Comparison of ENCODE assay signal across 22 cellular contexts in genomic region chr16:4746215-4746614, GRCh38. TPM values are rescaled to one million over a fixed set of nuclear protein-coding genes. Genes with fewer than 3 reads are reported as not detected.
A peak's percentile ranks its signal among the peaks of the same experiment; 100 is the strongest.
DNase-seq lines count a peak whose midpoint lies in the region; ATAC-seq and TF ChIP-seq lines count a peak whose summit lies in the region.
"Had no signal": no experiment of that assay in that cellular context is flagged by ENCODE, and none has a peak within 500 bp of the region (broad histone marks: within the 10 kb centered on the region; RNA-seq: fewer than 3 reads in every experiment).

No MANE protein-coding gene starts in this region.

- no peaks in the 10 kb centered on the region for H3K9me3 ChIP-seq in SK-N-SH
- no peaks in the 10 kb centered on the region for H3K9me3 ChIP-seq in psoas muscle
- H3K9me3 ChIP-seq: Caco-2, SJCRH30 had no signal

- no peak for ATAC-seq in activated naive CD8-positive, alpha-beta T cell treated with anti-CD3 and anti-CD28 coated beads, Interleukin-2, amount 50 U/mL, for 24 hours
- ATAC-seq in psoas muscle, result peak; percentile 17 to 55 (median 40)
- no peak for ATAC-seq in HG02571 (IDR thresholded peaks at IDR 0.05; ENCODE audit: unreplicated experiment)
- ATAC-seq: GM12878 had no signal

- CTCF ChIA-PET in SK-N-SH (lab: Yijun Ruan, JAX), result no interaction called here

- peaks cover 40% of the 10 kb centered on the region for H3K4me1 Mint-ChIP-seq in activated naive CD8-positive, alpha-beta T cell (ENCODE audit: low read depth)
- peaks cover 20% of the 10 kb centered on the region for H3K4me1 Mint-ChIP-seq in activated naive CD8-positive, alpha-beta T cell treated with anti-CD3 and anti-CD28 coated beads, Interleukin-2, amount 50 U/mL, for 24 hours

- H3K4me3 ChIP-seq in SK-N-SH (ENCODE audit: low read depth in 2 of 2, low read length in 1 of 2) (no peak overlapping the region), psoas muscle (no peak overlapping the region)
- H3K4me3 ChIP-seq: GM12878, GM23248, SJCRH30 had no signal

- intact Hi-C loops in psoas muscle (cut with DNase I), result no loop called here

- peak overlapping the region; percentile 69 for H3K27ac Mint-ChIP-seq in activated naive CD8-positive, alpha-beta T cell
- H3K27ac Mint-ChIP-seq in activated naive CD8-positive, alpha-beta T cell treated with anti-CD3 and anti-CD28 coated beads, Interleukin-2, amount 50 U/mL, for 24 hours, result no peak overlapping the region

- peaks cover 5 to 6% of the 10 kb centered on the region in 2 experiments for H3K36me3 ChIP-seq in SK-N-SH (replicated peaks in 1 of 2; ENCODE audit: control insufficient read depth in 1 of 2, insufficient read depth in 2 of 2, low read length in 1 of 2)
- H3K36me3 ChIP-seq in psoas muscle (ENCODE audit: insufficient read depth in 1 of 2, low read depth in 1 of 2), result peaks cover 0 to 22% of the 10 kb centered on the region in 2 donors
- H3K36me3 ChIP-seq: SJCRH30 had no signal

- WGBS in SK-N-SH (ENCODE audit: low lambda C conversion rate), result 88% methylated on average over 2 of the region's 8 CpGs
- WGBS in psoas muscle, 3 donors, result 54 to 63% (median 62%) methylated on average over 8 of the region's 8 CpGs

- H3K79me2 ChIP-seq in SK-N-SH (ENCODE audit: insufficient read depth), result no peaks in the 10 kb centered on the region

- H3K27me3 ChIP-seq in SK-N-SH (ENCODE audit: insufficient read depth) (no peaks in the 10 kb centered on the region), psoas muscle (ENCODE audit: insufficient read depth in 3 of 3, low read length in 2 of 3) (peaks cover 0 to 1% (median 0%) of the 10 kb centered on the region in 3 donors)
- H3K27me3 ChIP-seq: SJCRH30 had no signal

- H3K4me1 ChIP-seq in SK-N-SH (ENCODE audit: control insufficient read depth in 1 of 2, insufficient read depth in 2 of 2, low read depth in 1 of 2, low read length in 1 of 2) (no peaks in the 10 kb centered on the region; a peak in 1 of 4 replicates), psoas muscle (peaks cover 9% of the 10 kb centered on the region)
- H3K4me1 ChIP-seq: Caco-2, SJCRH30 had no signal

- H3K9ac ChIP-seq in SK-N-SH, result no peak overlapping the region
- H3K9ac ChIP-seq: GM23248 had no signal

- POLR2A ChIA-PET in SK-N-SH (lab: Yijun Ruan, JAX), result no interaction called here

- no peak overlapping the region for H3K4me2 ChIP-seq in SK-N-SH

- H4K20me1 ChIP-seq in SK-N-SH (ENCODE audit: insufficient read depth), result no peaks in the 10 kb centered on the region

- no peaks in the 10 kb centered on the region for H3K9me2 ChIP-seq in SK-N-SH

- no peak overlapping the region for H2AFZ ChIP-seq in SK-N-SH (ENCODE audit: low read depth)
- H2AFZ ChIP-seq: GM23248 had no signal

- TF ChIP-seq CTCF in SK-N-SH (IDR thresholded peaks at IDR 0.05), result no peak
- no peak for TF ChIP-seq CTCF in psoas muscle (IDR thresholded peaks at IDR 0.05)

- DNase-seq in activated naive CD8-positive, alpha-beta T cell treated with anti-CD3 and anti-CD28 coated beads, Interleukin-2, amount 50 U/mL, for 24 hours, result no peak
- DNase-seq in SK-N-SH, result no peak
- peak; percentile 3 for DNase-seq in epidermal melanocyte (ENCODE audit: insufficient read length, low spot score)
- no peak for DNase-seq in psoas muscle
- no peak for DNase-seq in OCI-M2 (lab: John Stamatoyannopoulos, UW; ENCODE audit: unreplicated experiment)
- no peak for DNase-seq in superior temporal gyrus (ENCODE audit: extremely low spot score)
- DNase-seq: 8988T; Caco-2; CD4-positive, CD25-positive, alpha-beta regulatory T cell; GF-D8; GM23248; HCEC 1CT; KG1; NCI-H1417 treated with DMSO at 0.1 percent for 48 hours; NCI-H187 treated with DMSO at 0.1 percent for 48 hours; NCI-H226; NCI-H524 treated with DMSO at 0.1 percent for 48 hours; SJCRH30 had no signal

- no peak overlapping the region for H3K27ac ChIP-seq in SK-N-SH (ENCODE audit: low read depth in 2 of 2, low read length in 1 of 2)
- H3K27ac ChIP-seq in psoas muscle, result no peak overlapping the region
- H3K27ac ChIP-seq: GM23248, SJCRH30 had no signal

- no peaks in the 10 kb centered on the region for H3K9me3 Mint-ChIP-seq in activated naive CD8-positive, alpha-beta T cell (ENCODE audit: low read depth)
- H3K9me3 Mint-ChIP-seq in activated naive CD8-positive, alpha-beta T cell treated with anti-CD3 and anti-CD28 coated beads, Interleukin-2, amount 50 U/mL, for 24 hours, result no peaks in the 10 kb centered on the region
- H3K9me3 Mint-ChIP-seq: CD4-positive, CD25-positive, alpha-beta regulatory T cell had no signal

- H3K36me3 Mint-ChIP-seq in activated naive CD8-positive, alpha-beta T cell, result no peaks in the 10 kb centered on the region
- no peaks in the 10 kb centered on the region for H3K36me3 Mint-ChIP-seq in activated naive CD8-positive, alpha-beta T cell treated with anti-CD3 and anti-CD28 coated beads, Interleukin-2, amount 50 U/mL, for 24 hours (ENCODE audit: low read depth)

- no peak for TF ChIP-seq EP300 in SK-N-SH (IDR thresholded peaks at IDR 0.05; ENCODE audit: borderline replicate concordance in 1 of 2, low read depth in 1 of 2, low read length in 1 of 2)

- no peaks in the 10 kb centered on the region for H3K27me3 Mint-ChIP-seq in activated naive CD8-positive, alpha-beta T cell
- H3K27me3 Mint-ChIP-seq in activated naive CD8-positive, alpha-beta T cell treated with anti-CD3 and anti-CD28 coated beads, Interleukin-2, amount 50 U/mL, for 24 hours, result no peaks in the 10 kb centered on the region

- H3K4me3 Mint-ChIP-seq in activated naive CD8-positive, alpha-beta T cell, result no peak overlapping the region
- no peak overlapping the region for H3K4me3 Mint-ChIP-seq in activated naive CD8-positive, alpha-beta T cell treated with anti-CD3 and anti-CD28 coated beads, Interleukin-2, amount 50 U/mL, for 24 hours
- H3K4me3 Mint-ChIP-seq: CD4-positive, CD25-positive, alpha-beta regulatory T cell had no signal

- no peaks in the 10 kb centered on the region for H3F3A ChIP-seq in SK-N-SH (replicated peaks; ENCODE audit: insufficient read depth)

- peak; percentile 19; the same call in 1 of the 2 replicates for TF ChIP-seq RAD21 in SK-N-SH (IDR thresholded peaks at IDR 0.05; ENCODE audit: low read length)

TF ChIP-seq in SK-N-SH, 30 proteins besides CTCF, POLR2A, EP300 and RAD21:
- no peak for TF ChIP-seq SIN3A (IDR thresholded peaks at IDR 0.05; ENCODE audit: borderline replicate concordance, low read depth, low read length)
- peak; percentile 15; the same call in 1 of the 2 replicates for TF ChIP-seq SMC3 (IDR thresholded peaks at IDR 0.05; ENCODE audit: low read depth, low read length)
- no peak for TF ChIP-seq FOXJ3 (CRISPR knock-in tag; IDR thresholded peaks at IDR 0.05)
- TF ChIP-seq CHD2 (IDR thresholded peaks at IDR 0.05; ENCODE audit: low read length, partially characterized antibody), result no peak

RNA-seq across cellular contexts. Expression of gene DNAAF8, which starts 11.9 kb away (rescaled TPM):
- polyA plus RNA-seq in SK-N-SH (2012; rRNA removed), result 2.4 and 3.1 TPM in 2 replicates
- 1.7 and 2.1 TPM in 2 replicates for polyA plus RNA-seq in SK-N-SH (2012; cell fraction: cytosol; rRNA removed)
- 2.5 and 3.1 TPM in 2 replicates for polyA plus RNA-seq in SK-N-SH (2012; cell fraction: nucleus; rRNA removed)
- total RNA-seq in psoas muscle, result 1 to 10 TPM in 1 of 4 donors, under 1 TPM in 2, not detected in 1; 0.42 to 1.1 (median 0.71) TPM
- 1 to 10 TPM; 1.2 to 2.1 (median 1.8) TPM for polyA plus RNA-seq in psoas muscle
- total RNA-seq: CD4-positive, CD25-positive, alpha-beta regulatory T cell had no signal

RNA-seq across cellular contexts. Expression of gene ANKS3, which starts 12.1 kb away (rescaled TPM):
- polyA plus RNA-seq in SK-N-SH (2012; rRNA removed) (42.2 and 43.9 TPM in 2 replicates), psoas muscle (10 to 100 TPM; 10.7 to 15.0 (median 14.2) TPM)
- 15.6 and 21.8 TPM in 2 replicates for polyA plus RNA-seq in SK-N-SH (2012; cell fraction: cytosol; rRNA removed)
- 145 and 161 TPM in 2 replicates for polyA plus RNA-seq in SK-N-SH (2012; cell fraction: nucleus; rRNA removed)
- total RNA-seq in psoas muscle, result 1 to 10 TPM; 5.2 to 9.1 (median 7.4) TPM

RNA-seq across cellular contexts. Expression of gene ZNF500, which starts 20.7 kb away (rescaled TPM):
- 6.3 and 8.2 TPM in 2 replicates for polyA plus RNA-seq in SK-N-SH (2012; rRNA removed)
- 1.7 and 3.7 TPM in 2 replicates for polyA plus RNA-seq in SK-N-SH (2012; cell fraction: cytosol; rRNA removed)
- polyA plus RNA-seq in SK-N-SH (2012; cell fraction: nucleus; rRNA removed), result 28.9 and 36.0 TPM in 2 replicates
- total RNA-seq in psoas muscle, result 1 to 10 TPM; 4.8 to 8.9 (median 7.9) TPM
- polyA plus RNA-seq in psoas muscle, result 1 to 10 TPM; 3.7 to 8.4 (median 5.1) TPM

RNA-seq across cellular contexts. Expression of gene SEPTIN12, which starts 41.9 kb away (rescaled TPM):
- polyA plus RNA-seq in SK-N-SH (2012; rRNA removed) (0.07 TPM in 1 of 2 replicates, not detected in the other), psoas muscle (under 1 TPM in 1 of 3 donors, not detected in 2; 0.41 TPM)
- not detected in 2 replicates for polyA plus RNA-seq in SK-N-SH (2012; cell fraction: cytosol; rRNA removed)
- 0.10 and 0.49 TPM in 2 replicates for polyA plus RNA-seq in SK-N-SH (2012; cell fraction: nucleus; rRNA removed)
- total RNA-seq in psoas muscle, result not detected
- total RNA-seq: Caco-2, GM12878, GM23248, SJCRH30 had no signal
- polyA plus RNA-seq: AG04450; CD4-positive, CD25-positive, alpha-beta regulatory T cell; GM12878; GM23248 had no signal

RNA-seq across cellular contexts. Expression of gene SMIM22, which starts 49.0 kb away (rescaled TPM):
- not detected in 2 replicates for polyA plus RNA-seq in SK-N-SH (2012; rRNA removed)
- not detected in 2 replicates for polyA plus RNA-seq in SK-N-SH (2012; cell fraction: cytosol; rRNA removed)
- polyA plus RNA-seq in SK-N-SH (2012; cell fraction: nucleus; rRNA removed), result not detected in 2 replicates
- total RNA-seq in psoas muscle, result not detected
- under 1 TPM in 1 of 3 donors, not detected in 2; 0.32 TPM for polyA plus RNA-seq in psoas muscle
- total RNA-seq: Caco-2; CD4-positive, CD25-positive, alpha-beta regulatory T cell; GM12878; GM23248; SJCRH30 had no signal
- polyA plus RNA-seq: AG04450; CD4-positive, CD25-positive, alpha-beta regulatory T cell; GM23248 had no signal

Comparison
In these comparisons a context has a peak if more than half of its experiments do, and no peak if none do; other contexts are left out.
1. ATAC-seq: peak in psoas muscle (4 of 4); none in activated naive CD8-positive, alpha-beta T cell treated with anti-CD3 and anti-CD28 coated beads, Interleukin-2, amount 50 U/mL, for 24 hours (single experiment) and HG02571 (single experiment).